ENCODE assay signal across 12 cellular contexts in genomic region chr17:82836823-82837357, GRCh38. TPM values are rescaled to one million over a fixed set of nuclear protein-coding genes. Genes with fewer than 3 reads are reported as not detected.
DNase-seq lines count a peak whose midpoint lies in the region; ATAC-seq and TF ChIP-seq lines count a peak whose summit lies in the region.
"Had no signal": no experiment of that assay in that cellular context is flagged by ENCODE, and none has a peak within 500 bp of the region (broad histone marks: within the 10 kb centered on the region; RNA-seq: fewer than 3 reads in every experiment).

No MANE protein-coding gene starts in this region.

- H3K9me3 ChIP-seq in HEK293 (ENCODE audit: control insufficient read depth, insufficient read depth, low read depth, low read length) (no peaks in the 10 kb centered on the region), PC-9 (ENCODE audit: insufficient read depth, low read depth) (no peaks in the 10 kb centered on the region), gastrocnemius medialis (no peaks in the 10 kb centered on the region)
- H3K9me3 ChIP-seq: uterus had no signal

- POLR2A ChIA-PET in HEK293 (lab: Yijun Ruan, JAX): no interaction called here
- POLR2A ChIA-PET in PC-9 (lab: Charles Lee; ENCODE audit: unreplicated experiment): no interaction called here

- H3K4me2 ChIP-seq in PC-9: peak overlapping the region; percentile 87; the same call in 1 of the 2 replicates

- H3K79me2 ChIP-seq in PC-9 (ENCODE audit: low read depth): no peaks in the 10 kb centered on the region

- H3K36me3 ChIP-seq in HEK293 (ENCODE audit: control insufficient read depth in 2 of 2, insufficient read depth in 1 of 2, low read length in 2 of 2) (peaks cover 0 to 8% of the 10 kb centered on the region in 2 experiments; a peak in 2 of 3 replicates), PC-9 (ENCODE audit: low read depth) (no peaks in the 10 kb centered on the region), gastrocnemius medialis (no peaks in the 10 kb centered on the region)
- H3K36me3 ChIP-seq: uterus had no signal

- TF ChIP-seq CTCF in HEK293 (tag by site-specific recombination; IDR thresholded peaks at IDR 0.05) (no peak), PC-9 (conservative IDR thresholded peaks at IDR 0.05) (no peak), foreskin keratinocyte (conservative IDR thresholded peaks at IDR 0.05) (peak; percentile 28), gastrocnemius medialis (IDR thresholded peaks at IDR 0.05 in 4 of 5, conservative IDR thresholded peaks at IDR 0.05 in 1 of 5) (peak in 4 of 5 experiments; percentile 15 to 37 (median 32))

- intact Hi-C loops in PC-9 (cut with micrococcal nuclease; ENCODE audit: unreplicated experiment): no loop called here
- intact Hi-C loops in gastrocnemius medialis (cut with DNase I; ENCODE audit: low total_unique reads): loop anchor here (1.0 kb wide), 2 partner anchors 32 to 50 kb away; no protein-coding TSS in a partner anchor

- in situ Hi-C loops in gastrocnemius medialis (cut with MboI; ENCODE audit: low sequenced_read_pairs in 4 of 4): no loop called here

- no peak overlapping the region for H2AFZ ChIP-seq in PC-9

- no peak for ATAC-seq in foreskin keratinocyte
- ATAC-seq in gastrocnemius medialis: peak; percentile 61 to 68
- no peak for ATAC-seq in GM18519 (IDR thresholded peaks at IDR 0.05; ENCODE audit: low FRiP score, unreplicated experiment)

- H3K9me2 ChIP-seq in PC-9 (ENCODE audit: insufficient read depth): no peaks in the 10 kb centered on the region

- H3K27me3 ChIP-seq in PC-9 (ENCODE audit: insufficient read depth, low read depth): no peaks in the 10 kb centered on the region
- no peaks in the 10 kb centered on the region for H3K27me3 ChIP-seq in foreskin keratinocyte
- no peaks in the 10 kb centered on the region for H3K27me3 ChIP-seq in gastrocnemius medialis
- H3K27me3 ChIP-seq: uterus had no signal

- no peaks in the 10 kb centered on the region for H4K20me1 ChIP-seq in PC-9 (ENCODE audit: insufficient read depth)

- CTCF ChIA-PET in HEK293 (lab: Yijun Ruan, JAX): interaction anchor here (0.8 to 1.9 kb wide), 5 partner anchors 16 to 62 kb away, joined by 3 to 6 read pairs (median 5); no protein-coding TSS in a partner anchor
- CTCF ChIA-PET in PC-9 (lab: Charles Lee): no interaction called here

- no peak overlapping the region for H3K4me3 ChIP-seq in HEK293 (ENCODE audit: low read depth, low read length)
- no peak overlapping the region for H3K4me3 ChIP-seq in PC-9
- no peak overlapping the region for H3K4me3 ChIP-seq in gastrocnemius medialis
- H3K4me3 ChIP-seq: uterus had no signal

- DNase-seq in PC-9: no peak
- no peak for DNase-seq in foreskin keratinocyte
- peak; percentile 32 to 66 for DNase-seq in gastrocnemius medialis
- DNase-seq in GF-D8 (lab: John Stamatoyannopoulos, UW): no peak
- DNase-seq in stimulated activated naive CD4-positive, alpha-beta T cell treated with Interleukin-2 at 50 U/mL for 16 hours (lab: John Stamatoyannopoulos, UW): no peak
- DNase-seq in NCI-H1417 treated with DMSO at 0.1 percent for 48 hours (lab: John Stamatoyannopoulos, UW): no peak
- DNase-seq: activated CD4-positive, alpha-beta T cell treated with anti-CD3 and anti-CD28 coated beads, Interleukin-2, amount 10 ng/mL, durations not matched to agents 7 days and 5 days; anterior cingulate cortex had no signal

- TF ChIP-seq POLR2A in gastrocnemius medialis (IDR thresholded peaks at IDR 0.05): peak in 1 of 2 donors; percentile 53

- no peak overlapping the region for H3K27ac ChIP-seq in HEK293 (ENCODE audit: extremely low read depth, low read depth, low read length)
- H3K27ac ChIP-seq in PC-9: 0 out of 2 replicates have a peak overlapping the region, but pooled peaks have one; percentile 91
- H3K27ac ChIP-seq in foreskin keratinocyte: peak overlapping the region; percentile 99
- peak overlapping the region; percentile 64 to 88 (median 84) for H3K27ac ChIP-seq in gastrocnemius medialis
- H3K27ac ChIP-seq: HL-60 had no signal

- H3K4me1 ChIP-seq in HEK293 (ENCODE audit: control insufficient read depth, insufficient read depth, low read length) (no peaks in the 10 kb centered on the region), PC-9 (replicated peaks; ENCODE audit: insufficient read depth) (peaks cover 37% of the 10 kb centered on the region), foreskin keratinocyte (peaks cover 18% of the 10 kb centered on the region), gastrocnemius medialis (peaks cover 22 to 33% of the 10 kb centered on the region in 2 donors)
- H3K4me1 ChIP-seq: uterus had no signal

- BruUV-seq in PC-9 (replicated peaks; lab: Mats Ljungman, UMichigan): no TSS peak

- H3F3A ChIP-seq in PC-9 (ENCODE audit: insufficient read depth, low read depth): peaks cover 20% of the 10 kb centered on the region; the same call in 1 of the 2 replicates

TF ChIP-seq in HEK293, 187 proteins besides CTCF, POLR2A, EP300 and RAD21 (continues in another document):
- TF ChIP-seq ATF2 (tag by site-specific recombination; IDR thresholded peaks at IDR 0.05; ENCODE audit: low read depth) (peak; percentile 58), ZNF548 (tag by site-specific recombination; IDR thresholded peaks at IDR 0.05) (no peak), ZNF266 (tag by site-specific recombination; IDR thresholded peaks at IDR 0.05; ENCODE audit: low read depth) (no peak), ZBTB17 (tag by site-specific recombination; IDR thresholded peaks at IDR 0.05) (peak; percentile 44; the same call in 1 of the 2 replicates), ZXDB (tag by site-specific recombination; IDR thresholded peaks at IDR 0.05) (no peak), ZNF280C (tag by site-specific recombination; IDR thresholded peaks at IDR 0.05) (no peak), ZNF776 (tag by site-specific recombination; IDR thresholded peaks at IDR 0.05; ENCODE audit: borderline replicate concordance) (no peak), ZNF629 (tag by site-specific recombination; IDR thresholded peaks at IDR 0.05) (peak; percentile 54; the same call in 1 of the 2 replicates), ZIC2 (tag by site-specific recombination; IDR thresholded peaks at IDR 0.05) (no peak), ZSCAN4 (tag by site-specific recombination; IDR thresholded peaks at IDR 0.05) (no peak), PRDM6 (tag by site-specific recombination; IDR thresholded peaks at IDR 0.05) (peak; percentile 44), RBAK (tag by site-specific recombination; IDR thresholded peaks at IDR 0.05) (no peak)

RNA-seq across cellular contexts. Expression of gene ZNF750, which starts 2.9 kb away (rescaled TPM):
- total RNA-seq in PC-9 (2021) (0.35 and 0.44 TPM in 2 replicates), foreskin keratinocyte (0.18 and 0.27 TPM in 2 replicates), gastrocnemius medialis (10 to 100 TPM in 2 of 4 donors, 1 to 10 TPM in 2; 2.5 to 17.8 (median 11.7) TPM)
- polyA plus RNA-seq in foreskin keratinocyte: 0.12 TPM in 2 replicates
- total RNA-seq: activated CD4-positive, alpha-beta T cell treated with anti-CD3 and anti-CD28 coated beads, Interleukin-2, amount 10 ng/mL, durations not matched to agents 7 days and 5 days had no signal

Comparison
In these comparisons a context has a peak if more than half of its experiments do, and no peak if none do; other contexts are left out.
1. CTCF ChIP-seq: peak in foreskin keratinocyte (single experiment) and gastrocnemius medialis (4 of 5); none in HEK293 (single experiment) and PC-9 (single experiment).
2. DNase-seq: peak in gastrocnemius medialis (2 of 2); none in PC-9 (0 of 2), foreskin keratinocyte (0 of 2), GF-D8 (single experiment), stimulated activated naive CD4-positive, alpha-beta T cell treated with Interleukin-2 at 50 U/mL for 16 hours (single experiment) and NCI-H1417 treated with DMSO at 0.1 percent for 48 hours (single experiment).
3. ATAC-seq: peak in gastrocnemius medialis (2 of 2); none in foreskin keratinocyte (single experiment) and GM18519 (single experiment).